Comparison of ENCODE assay signal across 24 cellular contexts in genomic region chr17:65990593-65990992, GRCh38.
"Had no signal": no experiment of that assay in that cellular context is flagged by ENCODE, and none has a peak within 500 bp of the region (broad histone marks: within the 10 kb centered on the region; RNA-seq: fewer than 3 reads in every experiment).

No MANE protein-coding gene starts in this region.

- H3K4me3 ChIP-seq: ascending aorta, left lung, mucosa of descending colon, skin epidermis, thoracic aorta had no signal

- H3K27ac ChIP-seq: ascending aorta, foreskin keratinocyte, left lung, skin epidermis, thoracic aorta, VCaP had no signal

- H3K27me3 ChIP-seq: ascending aorta, foreskin keratinocyte, left lung had no signal

- ATAC-seq: esophagus mucosa, foreskin keratinocyte, left lung, mucosa of descending colon, sciatic nerve had no signal

- H3K4me1 ChIP-seq: ascending aorta, foreskin keratinocyte, left lung had no signal

- DNase-seq: activated CD4-positive, alpha-beta T cell treated with anti-CD3 and anti-CD28 coated beads for 4 hours; activated CD4-positive, alpha-beta T cell treated with anti-CD3 and anti-CD28 coated beads, Interleukin-2, amount 50 U/mL, for 48 hours; activated CD8-positive, alpha-beta memory T cell treated with anti-CD3 and anti-CD28 coated beads for 24 hours; activated effector memory CD4-positive, alpha-beta T cell treated with anti-CD3 and anti-CD28 coated beads, Interleukin-2, amount 50 U/mL, for 16 hours; activated naive CD4-positive, alpha-beta T cell treated with anti-CD3 and anti-CD28 coated beads for 36 hours; activated naive CD8-positive, alpha-beta T cell treated with anti-CD3 and anti-CD28 coated beads for 36 hours; activated T-cell treated with anti-CD3 and anti-CD28 coated beads, Interleukin-2, amount 50 U/mL, for 1 hour; endodermal cell; foreskin keratinocyte; kidney glomerular epithelial cell; left lung; mucosa of descending colon; posterior cingulate gyrus; stimulated activated CD4-positive, alpha-beta T cell treated with anti-CD3 and anti-CD28 coated beads, Interleukin-12 subunit alpha, Interleukin-12 subunit beta, amount 100 ng/mL, for 4 hours; stimulated activated CD4-positive, alpha-beta T cell treated with anti-CD3 and anti-CD28 coated beads, Interleukin-4, amount 100 ng/mL, for 1 hour; T-helper 9 cell; trophoblast cell had no signal

- H3K36me3 ChIP-seq: ascending aorta, left lung, thoracic aorta had no signal

- FAIRE-seq: urothelium cell line had no signal
